ENCODE assay signal across 11 cellular contexts in genomic region chr19:15381429-15381828, GRCh38. TPM values are rescaled to one million over a fixed set of nuclear protein-coding genes. Genes with fewer than 3 reads are reported as not detected.
DNase-seq lines count a peak whose midpoint lies in the region; ATAC-seq and TF ChIP-seq lines count a peak whose summit lies in the region.
"Had no signal": no experiment of that assay in that cellular context is flagged by ENCODE, and none has a peak within 500 bp of the region (broad histone marks: within the 10 kb centered on the region; RNA-seq: fewer than 3 reads in every experiment).

No MANE protein-coding gene starts in this region.

- H3K9me3 ChIP-seq in CD4-positive, alpha-beta memory T cell (ENCODE audit: control insufficient read depth in 1 of 2, low read length in 2 of 2), result no peaks in the 10 kb centered on the region
- H3K9me3 ChIP-seq in HUES48 (ENCODE audit: control insufficient read depth, insufficient read depth, low read length), result no peaks in the 10 kb centered on the region

- H3K36me3 ChIP-seq in CD4-positive, alpha-beta memory T cell (ENCODE audit: insufficient read depth, low read length), result no peaks in the 10 kb centered on the region
- H3K36me3 ChIP-seq in HUES48 (ENCODE audit: control insufficient read depth, insufficient read depth, low read length), result peaks cover 20% of the 10 kb centered on the region

- no peak for DNase-seq in CD4-positive, alpha-beta memory T cell
- DNase-seq in activated naive CD8-positive, alpha-beta T cell treated with anti-CD3 and anti-CD28 coated beads, Interleukin-2, amount 50 U/mL, for 24 hours, result no peak
- DNase-seq in DMS153 treated with DMSO at 0.1 percent for 48 hours (lab: John Stamatoyannopoulos, UW; ENCODE audit: unreplicated experiment), result no peak
- no peak for DNase-seq in iPS-NIHi11 (ENCODE audit: low spot score)
- DNase-seq in RPMI8226, result no peak
- DNase-seq: Kasumi-1; occipital lobe; stimulated activated naive CD4-positive, alpha-beta T cell had no signal

- H3K36me3 Mint-ChIP-seq in CD4-positive, alpha-beta memory T cell, result peaks cover 0 to 19% of the 10 kb centered on the region in 2 donors
- peaks cover 16% of the 10 kb centered on the region for H3K36me3 Mint-ChIP-seq in activated naive CD8-positive, alpha-beta T cell treated with anti-CD3 and anti-CD28 coated beads, Interleukin-2, amount 50 U/mL, for 24 hours (ENCODE audit: low read depth)
- peaks cover 10% of the 10 kb centered on the region for H3K36me3 Mint-ChIP-seq in nephron (ENCODE audit: low read depth)

- peaks cover 22% of the 10 kb centered on the region for H3K4me1 ChIP-seq in CD4-positive, alpha-beta memory T cell (ENCODE audit: insufficient read depth, low read length)
- peaks cover 9% of the 10 kb centered on the region for H3K4me1 ChIP-seq in HUES48 (ENCODE audit: control insufficient read depth, insufficient read depth, low read length)

- H3K4me3 ChIP-seq in CD4-positive, alpha-beta memory T cell (ENCODE audit: low read length in 2 of 2), result no peak overlapping the region
- peak overlapping the region; percentile 100; the same call in 1 of the 2 replicates for H3K4me3 ChIP-seq in HUES48 (ENCODE audit: low read depth, low read length)

- no peak overlapping the region for H3K9ac ChIP-seq in HUES48 (ENCODE audit: low read depth, low read length)

- H3K27me3 Mint-ChIP-seq in CD4-positive, alpha-beta memory T cell, result no peaks in the 10 kb centered on the region
- peaks cover 2% of the 10 kb centered on the region for H3K27me3 Mint-ChIP-seq in activated naive CD8-positive, alpha-beta T cell treated with anti-CD3 and anti-CD28 coated beads, Interleukin-2, amount 50 U/mL, for 24 hours
- H3K27me3 Mint-ChIP-seq in nephron (ENCODE audit: low read depth), result no peaks in the 10 kb centered on the region

- H3K4me3 Mint-ChIP-seq in CD4-positive, alpha-beta memory T cell, result peak overlapping the region; percentile 22 to 99 (median 82)
- peak overlapping the region; percentile 34 for H3K4me3 Mint-ChIP-seq in activated naive CD8-positive, alpha-beta T cell treated with anti-CD3 and anti-CD28 coated beads, Interleukin-2, amount 50 U/mL, for 24 hours
- H3K4me3 Mint-ChIP-seq in nephron, result peak overlapping the region; percentile 82 to 94 (median 84)

- POLR2A ChIA-PET in CD4-positive, alpha-beta memory T cell (lab: Charles Lee; ENCODE audit: partially characterized antibody), result no interaction called here

- H3K4me1 Mint-ChIP-seq in CD4-positive, alpha-beta memory T cell, result peaks cover 21 to 38% (median 30%) of the 10 kb centered on the region in 4 donors
- H3K4me1 Mint-ChIP-seq in activated naive CD8-positive, alpha-beta T cell treated with anti-CD3 and anti-CD28 coated beads, Interleukin-2, amount 50 U/mL, for 24 hours, result peaks cover 44% of the 10 kb centered on the region
- peaks cover 33% of the 10 kb centered on the region for H3K4me1 Mint-ChIP-seq in nephron

- TF ChIP-seq CTCF in nephron (IDR thresholded peaks at IDR 0.05; ENCODE audit: unreplicated experiment in 3 of 3), result no peak

- intact Hi-C loops in CD4-positive, alpha-beta memory T cell (cut with micrococcal nuclease), result no loop called here

- peak overlapping the region in 6 of 7 donors; percentile 32 to 99 (median 85) for H3K27ac Mint-ChIP-seq in CD4-positive, alpha-beta memory T cell
- peak overlapping the region; percentile 86 for H3K27ac Mint-ChIP-seq in activated naive CD8-positive, alpha-beta T cell treated with anti-CD3 and anti-CD28 coated beads, Interleukin-2, amount 50 U/mL, for 24 hours
- H3K27ac Mint-ChIP-seq in nephron, result peak overlapping the region; percentile 46 to 72 (median 47)

- CTCF ChIA-PET in CD4-positive, alpha-beta memory T cell (lab: Charles Lee; ENCODE audit: partially characterized antibody), result no interaction called here

- H3K27ac ChIP-seq in CD4-positive, alpha-beta memory T cell (ENCODE audit: low read depth, low read length), result no peak overlapping the region
- no peak overlapping the region for H3K27ac ChIP-seq in HUES48 (ENCODE audit: low read depth, low read length)

- ATAC-seq in activated naive CD8-positive, alpha-beta T cell treated with anti-CD3 and anti-CD28 coated beads, Interleukin-2, amount 50 U/mL, for 24 hours, result no peak
- ATAC-seq in GM19395 (IDR thresholded peaks at IDR 0.05; ENCODE audit: unreplicated experiment), result no peak

- no peaks in the 10 kb centered on the region for H3K27me3 ChIP-seq in CD4-positive, alpha-beta memory T cell (ENCODE audit: insufficient read depth, low read length)
- H3K27me3 ChIP-seq in HUES48 (ENCODE audit: control insufficient read depth, insufficient read depth, low read length), result no peaks in the 10 kb centered on the region

- H3K9me3 Mint-ChIP-seq in CD4-positive, alpha-beta memory T cell, result peaks cover 0 to 5% (median 0%) of the 10 kb centered on the region in 8 donors
- no peaks in the 10 kb centered on the region for H3K9me3 Mint-ChIP-seq in activated naive CD8-positive, alpha-beta T cell treated with anti-CD3 and anti-CD28 coated beads, Interleukin-2, amount 50 U/mL, for 24 hours
- no peaks in the 10 kb centered on the region for H3K9me3 Mint-ChIP-seq in nephron

RNA-seq across cellular contexts. Expression of gene AKAP8, which starts 1.8 kb away (rescaled TPM):
- total RNA-seq in CD4-positive, alpha-beta memory T cell, result 10 to 100 TPM; 69.9 to 71.5 TPM
- polyA plus RNA-seq in CD4-positive, alpha-beta memory T cell, result 10 to 100 TPM; 10.8 to 23.6 TPM

RNA-seq across cellular contexts. Expression of gene AKAP8L, which starts 37.4 kb away (rescaled TPM):
- total RNA-seq in CD4-positive, alpha-beta memory T cell, result 100 to 1,000 TPM; 177 to 182 TPM
- polyA plus RNA-seq in CD4-positive, alpha-beta memory T cell, result 10 to 100 TPM; 31.4 to 61.4 TPM

RNA-seq across cellular contexts. Expression of gene BRD4, which starts 49.1 kb away (rescaled TPM):
- total RNA-seq in CD4-positive, alpha-beta memory T cell, result 100 to 1,000 TPM; 149 to 152 TPM
- polyA plus RNA-seq in CD4-positive, alpha-beta memory T cell, result 10 to 100 TPM in 1 of 2 donors, 1 to 10 TPM in 1; 4.2 to 48.2 TPM

Comparison
In these comparisons a context has a peak if more than half of its experiments do, and no peak if none do; other contexts are left out.
1. H3K4me3 Mint-ChIP-seq: peak in every context shown above with its lines; median percentile 84 in nephron; 82 in CD4-positive, alpha-beta memory T cell; 34 in activated naive CD8-positive, alpha-beta T cell treated with anti-CD3 and anti-CD28 coated beads, Interleukin-2, amount 50 U/mL, for 24 hours.